In genomic region chr2:179050735-179051134, GRCh38 we compare ENCODE assay signal across 1 cellular context.
TF ChIP-seq lines count a peak whose summit lies in the region.

No MANE protein-coding gene starts in this region.

TF ChIP-seq in WTC11, 78 proteins besides CTCF, POLR2A, EP300 and RAD21 (continued from another document):
- TF ChIP-seq NR1H2 (CRISPR knock-in tag; IDR thresholded peaks at IDR 0.05) (no peak), TCF7 (CRISPR knock-in tag; IDR thresholded peaks at IDR 0.05; ENCODE audit: low read depth) (no peak), IRF1 (CRISPR knock-in tag; IDR thresholded peaks at IDR 0.05) (no peak), KAT7 (CRISPR knock-in tag; IDR thresholded peaks at IDR 0.05; ENCODE audit: borderline replicate concordance) (no peak), MLX (CRISPR knock-in tag; IDR thresholded peaks at IDR 0.05) (no peak), CREM (CRISPR knock-in tag; IDR thresholded peaks at IDR 0.05) (no peak), GTF2I (CRISPR knock-in tag; conservative IDR thresholded peaks at IDR 0.05) (no peak), OVOL2 (CRISPR knock-in tag; IDR thresholded peaks at IDR 0.05; ENCODE audit: borderline replicate concordance) (no peak)
